8 cellular contexts compared by ENCODE assay signal in the genomic region with DNA sequence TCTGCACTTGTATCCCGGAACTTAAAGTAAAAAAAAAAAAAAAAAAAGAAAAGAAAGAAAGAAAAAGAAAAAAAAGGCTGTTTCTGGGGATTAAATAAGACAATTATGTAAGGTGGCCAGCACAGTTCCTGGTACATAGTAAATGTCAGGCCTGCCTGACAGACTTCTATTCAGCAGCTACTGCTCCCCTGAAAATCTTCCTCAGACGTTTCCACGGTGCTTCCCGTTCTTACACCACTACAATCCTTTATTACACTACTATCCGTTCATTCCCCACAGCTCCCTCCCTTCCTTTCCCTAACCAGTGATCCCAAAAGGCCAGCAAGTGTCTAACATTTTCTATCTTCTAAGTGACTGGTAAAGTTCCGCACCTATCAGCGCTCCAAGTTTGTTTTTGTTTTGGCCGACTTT. TPM values are rescaled to one million over a fixed set of nuclear protein-coding genes. Genes with fewer than 3 reads are reported as not detected.
A peak's percentile ranks its signal among the peaks of the same experiment; 100 is the strongest.
DNase-seq lines count a peak whose midpoint lies in the region; ATAC-seq and TF ChIP-seq lines count a peak whose summit lies in the region.

No MANE protein-coding gene starts in this region.

- POLR2A ChIA-PET in activated CD4-positive, alpha-beta T cell treated with anti-CD3 and anti-CD28 coated beads for 36 hours (lab: Charles Lee): no interaction called here

- H3K4me1 Mint-ChIP-seq in activated CD4-positive, alpha-beta T cell treated with anti-CD3 and anti-CD28 coated beads for 36 hours: peaks cover 27% of the 10 kb centered on the region
- H3K4me1 Mint-ChIP-seq in progenitor cell of endocrine pancreas (ENCODE audit: low read depth): peaks cover 10% of the 10 kb centered on the region

- H3K27ac ChIP-seq in SJSA1: peak overlapping the region; percentile 94
- peak overlapping the region; percentile 98 for H3K27ac ChIP-seq in fibroblast of lung (ENCODE audit: insufficient read depth, low read length)

- H3K4me3 Mint-ChIP-seq in activated CD4-positive, alpha-beta T cell treated with anti-CD3 and anti-CD28 coated beads for 36 hours: peak overlapping the region; percentile 81
- H3K4me3 Mint-ChIP-seq in progenitor cell of endocrine pancreas (ENCODE audit: low read depth): peak overlapping the region; percentile 80

- TF ChIP-seq CTCF in fibroblast of lung (conservative IDR thresholded peaks at IDR 0.05 in 1 of 2, IDR thresholded peaks at IDR 0.05 in 1 of 2; ENCODE audit: low read depth in 1 of 2, low read length in 2 of 2) (no peak), progenitor cell of endocrine pancreas (IDR thresholded peaks at IDR 0.05; ENCODE audit: unreplicated experiment) (no peak)

- H3K9ac ChIP-seq in fibroblast of lung (ENCODE audit: insufficient read depth, low read length): peak overlapping the region; percentile 97

- no peaks in the 10 kb centered on the region for H3K27me3 Mint-ChIP-seq in activated CD4-positive, alpha-beta T cell treated with anti-CD3 and anti-CD28 coated beads for 36 hours
- no peaks in the 10 kb centered on the region for H3K27me3 Mint-ChIP-seq in progenitor cell of endocrine pancreas

- no peaks in the 10 kb centered on the region for H3K9me3 ChIP-seq in SJSA1 (replicated peaks)
- no peaks in the 10 kb centered on the region for H3K9me3 ChIP-seq in fibroblast of lung (ENCODE audit: control insufficient read depth, insufficient read depth, low read depth, low read length)

- H3K4me3 ChIP-seq in SJSA1: peak overlapping the region; percentile 96
- peak overlapping the region; percentile 60 to 91 (median 79) for H3K4me3 ChIP-seq in fibroblast of lung (replicated peaks in 1 of 4; ENCODE audit: control extremely low read depth in 1 of 4, insufficient read depth in 1 of 4, low read depth in 3 of 4, low read length in 4 of 4)

- H3K4me1 ChIP-seq in SJSA1 (replicated peaks) (peaks cover 17% of the 10 kb centered on the region), fibroblast of lung (ENCODE audit: control insufficient read depth, extremely low read depth, insufficient read depth, low read length) (no peaks in the 10 kb centered on the region)

- H3K27me3 ChIP-seq in SJSA1 (replicated peaks) (no peaks in the 10 kb centered on the region), fibroblast of lung (ENCODE audit: control insufficient read depth, insufficient read depth, low read length) (no peaks in the 10 kb centered on the region)

- H2AFZ ChIP-seq in fibroblast of lung (ENCODE audit: low read length): peak overlapping the region; percentile 68

- intact Hi-C loops in activated CD4-positive, alpha-beta T cell treated with anti-CD3 and anti-CD28 coated beads for 36 hours (cut with DNase I, micrococcal nuclease): loop anchor here (1.0 to 5.0 kb wide), 8 partner anchors 70 to 674 kb away; a partner anchor contains a TSS

- peak overlapping the region; percentile 95 for H3K27ac Mint-ChIP-seq in activated CD4-positive, alpha-beta T cell treated with anti-CD3 and anti-CD28 coated beads for 36 hours
- peak overlapping the region; percentile 98 for H3K27ac Mint-ChIP-seq in progenitor cell of endocrine pancreas

- DNase-seq in activated CD4-positive, alpha-beta T cell treated with anti-CD3 and anti-CD28 coated beads for 36 hours: no peak
- DNase-seq in activated CD4-positive, alpha-beta T cell treated with anti-CD3 and anti-CD28 coated beads, Interleukin-2, amount 50 U/mL, for 1 hour: no peak
- DNase-seq in SJSA1 (ENCODE audit: low read depth in 1 of 2, low spot score in 2 of 2) (no peak), fibroblast of lung (ENCODE audit: low read depth in 2 of 2) (no peak), progenitor cell of endocrine pancreas (ENCODE audit: low spot score, unreplicated experiment) (no peak), NCI-H526 treated with DMSO at 0.1 percent for 48 hours (lab: John Stamatoyannopoulos, UW) (no peak)
- no peak for DNase-seq in stimulated activated CD4-positive, alpha-beta T cell treated with anti-CD3 and anti-CD28 coated beads, Interleukin-4, amount 100 ng/mL, for 1 hour

- H4K20me1 ChIP-seq in fibroblast of lung (ENCODE audit: control insufficient read depth, extremely low read depth, insufficient read depth, low read length): no peaks in the 10 kb centered on the region

- peak overlapping the region; percentile 98 for H3K4me2 ChIP-seq in fibroblast of lung (ENCODE audit: extremely low read depth, insufficient read depth, low read length)

- ATAC-seq in activated CD4-positive, alpha-beta T cell treated with anti-CD3 and anti-CD28 coated beads for 36 hours: peak; percentile 28
- ATAC-seq in HG02610 (IDR thresholded peaks at IDR 0.05; ENCODE audit: unreplicated experiment): no peak

- H3K9me3 Mint-ChIP-seq in activated CD4-positive, alpha-beta T cell treated with anti-CD3 and anti-CD28 coated beads for 36 hours (ENCODE audit: low read depth): no peaks in the 10 kb centered on the region
- H3K9me3 Mint-ChIP-seq in progenitor cell of endocrine pancreas (ENCODE audit: low read depth): no peaks in the 10 kb centered on the region

- H3K36me3 ChIP-seq in SJSA1 (peaks cover 19% of the 10 kb centered on the region), fibroblast of lung (ENCODE audit: control insufficient read depth, insufficient read depth, low read length) (no peaks in the 10 kb centered on the region)

- H3K36me3 Mint-ChIP-seq in activated CD4-positive, alpha-beta T cell treated with anti-CD3 and anti-CD28 coated beads for 36 hours (ENCODE audit: low read depth): peaks cover 12% of the 10 kb centered on the region
- H3K36me3 Mint-ChIP-seq in progenitor cell of endocrine pancreas (ENCODE audit: insufficient read depth): no peaks in the 10 kb centered on the region

- peaks cover 35% of the 10 kb centered on the region for H3K79me2 ChIP-seq in fibroblast of lung (ENCODE audit: control insufficient read depth, insufficient read depth, low read length)

- CTCF ChIA-PET in activated CD4-positive, alpha-beta T cell treated with anti-CD3 and anti-CD28 coated beads for 36 hours (lab: Charles Lee): interaction anchor here (0.7 to 2.5 kb wide), 5 partner anchors 11 to 370 kb away, joined by 3 to 8 read pairs (median 4); a partner anchor contains a TSS

RNA-seq across cellular contexts. Expression of a gene that starts 0.6 kb away (rescaled TPM):
- 10 to 100 TPM; 26.9 to 32.8 TPM for total RNA-seq in activated CD4-positive, alpha-beta T cell treated with anti-CD3 and anti-CD28 coated beads for 36 hours
- total RNA-seq in SJSA1 (2014; rRNA removed; shearing (Covaris generic)): 53.8 and 65.7 TPM in 2 replicates
- 21.1 and 31.9 TPM in 2 replicates for total RNA-seq in fibroblast of lung
- 32.8 and 39.7 TPM in 2 replicates for polyA plus RNA-seq in fibroblast of lung
- polyA plus RNA-seq in fibroblast of lung (2012): 19.0 and 22.2 TPM in 2 replicates
- polyA minus RNA-seq in fibroblast of lung (ENCODE audit: low replicate concordance): 2.5 and 2.8 TPM in 2 replicates
- 34.0 and 34.6 TPM in 2 replicates for total RNA-seq in progenitor cell of endocrine pancreas
